9 cellular contexts compared by ENCODE assay signal in the genomic region with DNA sequence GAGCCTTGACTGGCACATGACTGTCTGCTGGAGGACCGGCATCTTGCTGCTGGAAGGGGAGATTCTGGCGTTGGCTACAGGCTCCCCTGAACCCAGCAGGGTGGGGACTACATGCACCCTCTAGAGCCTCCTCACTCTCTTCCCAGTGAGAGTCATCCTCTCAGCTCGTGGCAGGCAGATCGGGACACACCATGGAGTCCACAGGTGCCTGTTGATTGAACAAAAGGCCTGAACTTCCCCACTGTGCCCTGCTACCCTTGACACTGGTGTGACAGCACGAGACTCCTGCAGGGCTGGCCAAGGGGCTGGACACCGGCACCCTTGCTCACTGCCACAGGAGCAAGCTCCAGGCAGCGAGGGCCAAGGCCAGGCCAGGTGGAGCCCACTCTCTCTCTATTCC. TPM values are rescaled to one million over a fixed set of nuclear protein-coding genes. Genes with fewer than 3 reads are reported as not detected.
"Had no signal": no experiment of that assay in that cellular context is flagged by ENCODE, and none has a peak within 500 bp of the region (broad histone marks: within the 10 kb centered on the region; RNA-seq: fewer than 3 reads in every experiment).

No MANE protein-coding gene starts in this region.

- DNase-seq: GDM1, GF-D8 had no signal

- FAIRE-seq: G401.6, GM12878, GM12891, GM12892, GM18507, GM19239 had no signal

- H3K4me3 ChIP-seq: GM12878 had no signal

RNA-seq across cellular contexts. Expression of a gene that starts 8.2 kb away (rescaled TPM):
- total RNA-seq: G401, GM12878 had no signal
- polyA plus RNA-seq: GM12878 had no signal
